Comparison of ENCODE assay signal across 22 cellular contexts in genomic region chr4:169987327-169988228, GRCh38. TPM values are rescaled to one million over a fixed set of nuclear protein-coding genes. Genes with fewer than 3 reads are reported as not detected.
DNase-seq lines count a peak whose midpoint lies in the region; ATAC-seq and TF ChIP-seq lines count a peak whose summit lies in the region.
"Had no signal": no experiment of that assay in that cellular context is flagged by ENCODE, and none has a peak within 500 bp of the region (broad histone marks: within the 10 kb centered on the region; RNA-seq: fewer than 3 reads in every experiment).

No MANE protein-coding gene starts in this region.

- no peak overlapping the region for H3K4me3 Mint-ChIP-seq in activated CD4-positive, alpha-beta T cell treated with anti-CD3 and anti-CD28 coated beads for 36 hours
- H3K4me3 Mint-ChIP-seq: B cell, CD14-positive monocyte, H9, HFFc6 had no signal

- POLR2A ChIA-PET in activated CD4-positive, alpha-beta T cell treated with anti-CD3 and anti-CD28 coated beads for 36 hours (lab: Charles Lee) = no interaction called here

- no peak overlapping the region for H3K27ac Mint-ChIP-seq in activated CD4-positive, alpha-beta T cell treated with anti-CD3 and anti-CD28 coated beads for 36 hours
- H3K27ac Mint-ChIP-seq: B cell, CD14-positive monocyte, H9, HFFc6 had no signal

- H4K20me1 ChIP-seq in MM.1S (ENCODE audit: insufficient read depth, low read length) = no peaks in the 10 kb centered on the region

- H3K4me1 Mint-ChIP-seq in activated CD4-positive, alpha-beta T cell treated with anti-CD3 and anti-CD28 coated beads for 36 hours = no peaks in the 10 kb centered on the region
- H3K4me1 Mint-ChIP-seq: B cell, CD14-positive monocyte had no signal

- H3K4me2 ChIP-seq in MM.1S (ENCODE audit: low read depth, low read length) = peak overlapping the region; percentile 48

- intact Hi-C loops in activated CD4-positive, alpha-beta T cell treated with anti-CD3 and anti-CD28 coated beads for 36 hours (cut with DNase I, micrococcal nuclease) = no loop called here
- intact Hi-C loops in dorsolateral prefrontal cortex (cut with DNase I) = loop anchor here in 1 of 2 donors (5.0 kb wide), 1 partner anchor 40 kb away; the partner anchor contains the start of gene MFAP3L

- H3K27me3 Mint-ChIP-seq in activated CD4-positive, alpha-beta T cell treated with anti-CD3 and anti-CD28 coated beads for 36 hours = peaks cover 8% of the 10 kb centered on the region

- H3K9me2 ChIP-seq in MM.1S (replicated peaks; ENCODE audit: insufficient read depth, low read length) = no peaks in the 10 kb centered on the region

- no peaks in the 10 kb centered on the region for H3K36me3 Mint-ChIP-seq in activated CD4-positive, alpha-beta T cell treated with anti-CD3 and anti-CD28 coated beads for 36 hours (ENCODE audit: low read depth)
- H3K36me3 Mint-ChIP-seq: CD14-positive monocyte had no signal

- peaks cover 54% of the 10 kb centered on the region for H3K4me1 ChIP-seq in MM.1S (ENCODE audit: low read length)
- H3K4me1 ChIP-seq: Peyer's patch had no signal

- H3K27ac ChIP-seq in MM.1S (ENCODE audit: low read length) (peak overlapping the region; percentile 56), dorsolateral prefrontal cortex (peak overlapping the region in 47 of 59 donors; percentile 0 to 81 (median 60)), substantia nigra (ENCODE audit: low read depth, low read length, poor library complexity, severe bottlenecking) (peak overlapping the region; percentile 13)
- H3K27ac ChIP-seq: Peyer's patch had no signal

- H3K27me3 ChIP-seq in MM.1S (replicated peaks; ENCODE audit: insufficient read depth, low read length) (no peaks in the 10 kb centered on the region), dorsolateral prefrontal cortex (no peaks in the 10 kb centered on the region)
- H3K27me3 ChIP-seq: MG63, Peyer's patch had no signal

- TF ChIP-seq CTCF in MM.1S (IDR thresholded peaks at IDR 0.05; ENCODE audit: low read length) (no peak), dorsolateral prefrontal cortex (IDR thresholded peaks at IDR 0.05 in 54 of 56, conservative IDR thresholded peaks at IDR 0.05 in 2 of 56; ENCODE audit: low read depth in 1 of 56, partially characterized antibody in 56 of 56) (no peak)

- no peaks in the 10 kb centered on the region for H3K9me3 Mint-ChIP-seq in activated CD4-positive, alpha-beta T cell treated with anti-CD3 and anti-CD28 coated beads for 36 hours (ENCODE audit: low read depth)
- H3K9me3 Mint-ChIP-seq: HFFc6 had no signal

- H3K4me3 ChIP-seq in MM.1S (ENCODE audit: low read length) (peak overlapping the region; percentile 17; the same call in 1 of the 2 replicates), dorsolateral prefrontal cortex (no peak overlapping the region)
- H3K4me3 ChIP-seq: MG63, Peyer's patch had no signal

- CTCF ChIA-PET in activated CD4-positive, alpha-beta T cell treated with anti-CD3 and anti-CD28 coated beads for 36 hours (lab: Charles Lee) = no interaction called here

- H3K36me3 ChIP-seq in MM.1S (replicated peaks; ENCODE audit: insufficient read depth, low read length) = no peaks in the 10 kb centered on the region
- H3K36me3 ChIP-seq: MG63, Peyer's patch had no signal

- ATAC-seq in activated CD4-positive, alpha-beta T cell treated with anti-CD3 and anti-CD28 coated beads for 36 hours = peak; percentile 42
- ATAC-seq in GM18519 (IDR thresholded peaks at IDR 0.05; ENCODE audit: low FRiP score, unreplicated experiment) = no peak
- no peak for ATAC-seq in HG02798 (IDR thresholded peaks at IDR 0.05; ENCODE audit: poor library complexity, unreplicated experiment)

- H3K9me3 ChIP-seq in MM.1S (replicated peaks; ENCODE audit: insufficient read depth, low read length) = no peaks in the 10 kb centered on the region
- H3K9me3 ChIP-seq: MG63, Peyer's patch had no signal

- peak overlapping the region; percentile 16; the same call in 1 of the 2 replicates for H3K9ac ChIP-seq in MM.1S (ENCODE audit: low read length)

- no peaks in the 10 kb centered on the region for H3K79me2 ChIP-seq in MM.1S (ENCODE audit: low read length)

- peak overlapping the region; percentile 7 for H2AFZ ChIP-seq in MM.1S (ENCODE audit: low read length)

- peaks cover 13% of the 10 kb centered on the region for H3F3A ChIP-seq in MM.1S (ENCODE audit: insufficient read depth, low read length)

- no peak for DNase-seq in activated CD4-positive, alpha-beta T cell treated with anti-CD3 and anti-CD28 coated beads for 36 hours
- DNase-seq in activated CD4-positive, alpha-beta T cell treated with anti-CD3 and anti-CD28 coated beads, Interleukin-2, amount 50 U/mL, for 48 hours = no peak
- DNase-seq in MM.1S = peak; percentile 46
- DNase-seq in dorsolateral prefrontal cortex = no peak
- DNase-seq in substantia nigra (lab: John Stamatoyannopoulos, UW) = no peak
- DNase-seq in NCI-H2107 (lab: John Stamatoyannopoulos, UW) = no peak
- DNase-seq: DMS53, GDM1, H9, HFFc6, MG63, NCI-H1092, NCI-H1436, NCI-H187 treated with DMSO at 0.1 percent for 48 hours, NCI-H226, NCI-H510A treated with DMSO at 0.1 percent for 48 hours, Peyer's patch had no signal

RNA-seq across cellular contexts. Expression of gene MFAP3L, which starts 38.6 kb away (rescaled TPM):
- total RNA-seq in activated CD4-positive, alpha-beta T cell treated with anti-CD3 and anti-CD28 coated beads for 36 hours = under 1 TPM; 0.53 to 0.85 TPM
- total RNA-seq in dorsolateral prefrontal cortex = 100 to 1,000 TPM in 13 of 120 experiments, 10 to 100 TPM in 107; 42.2 to 154 (median 73.9) TPM
- total RNA-seq: OCI-LY7 had no signal

Comparison
In these comparisons a context has a peak if more than half of its experiments do, and no peak if none do; other contexts are left out.
1. RNA of gene MFAP3L, which starts 38.6 kb away (total RNA-seq): 42.2 to 154 TPM in dorsolateral prefrontal cortex; 0.53 to 0.85 TPM in activated CD4-positive, alpha-beta T cell treated with anti-CD3 and anti-CD28 coated beads for 36 hours; every median in the first group is over 10 times any median in the second.
2. Peak in every context shown above with its lines, with median percentiles within 50 percentile points of each other: H3K27ac ChIP-seq.